ENCODE assay signal across 20 cellular contexts in genomic region chrX:149453911-149454820, GRCh38. TPM values are rescaled to one million over a fixed set of nuclear protein-coding genes. Genes with fewer than 3 reads are reported as not detected.
A peak's percentile ranks its signal among the peaks of the same experiment; 100 is the strongest.
DNase-seq lines count a peak whose midpoint lies in the region; ATAC-seq lines count a peak whose summit lies in the region.
"Had no signal": no experiment of that assay in that cellular context is flagged by ENCODE, and none has a peak within 500 bp of the region (broad histone marks: within the 10 kb centered on the region; RNA-seq: fewer than 3 reads in every experiment).

No MANE protein-coding gene starts in this region.

- H3K4me1 ChIP-seq in GM23248 (ENCODE audit: insufficient read depth), result peaks cover 4% of the 10 kb centered on the region; the same call in 1 of the 2 replicates
- no peaks in the 10 kb centered on the region for H3K4me1 ChIP-seq in CD8-positive, alpha-beta memory T cell (ENCODE audit: insufficient read depth, low read length)
- H3K4me1 ChIP-seq: right atrium auricular region, suprapubic skin had no signal

- POLR2A ChIA-PET in CD8-positive, alpha-beta memory T cell (lab: Charles Lee), result no interaction called here

- H3K4me2 ChIP-seq in GM23248 (ENCODE audit: unreplicated experiment), result no peak overlapping the region

- H4K20me1 ChIP-seq in GM23248 (ENCODE audit: insufficient read depth), result no peaks in the 10 kb centered on the region

- no peak for ATAC-seq in HG03108 (IDR thresholded peaks at IDR 0.05; ENCODE audit: unreplicated experiment)
- ATAC-seq: activated T-cell treated with anti-CD3 and anti-CD28 coated beads, Interleukin-2, amount 50 U/mL, for 4 hours; HCT116; natural killer cell had no signal

- no peaks in the 10 kb centered on the region for H3K27me3 ChIP-seq in GM23248 (replicated peaks; ENCODE audit: insufficient read depth)
- H3K27me3 ChIP-seq in CD8-positive, alpha-beta memory T cell (ENCODE audit: insufficient read depth, low read length, poor library complexity, severe bottlenecking), result no peaks in the 10 kb centered on the region
- H3K27me3 ChIP-seq: right atrium auricular region, suprapubic skin had no signal

- H3K9ac ChIP-seq in GM23248, result no peak overlapping the region

- H3K27me3 Mint-ChIP-seq in CD8-positive, alpha-beta memory T cell, result peaks cover 2 to 4% of the 10 kb centered on the region in 2 donors

- CTCF ChIA-PET in CD8-positive, alpha-beta memory T cell (lab: Charles Lee), result no interaction called here

- peaks cover 5 to 12% (median 10%) of the 10 kb centered on the region in 5 donors for H3K9me3 Mint-ChIP-seq in CD8-positive, alpha-beta memory T cell

- H3K4me3 ChIP-seq in GM23248, result no peak overlapping the region
- no peak overlapping the region for H3K4me3 ChIP-seq in CD8-positive, alpha-beta memory T cell (ENCODE audit: low read length)
- H3K4me3 ChIP-seq: right atrium auricular region, suprapubic skin had no signal

- H3K9me2 ChIP-seq in GM23248 (ENCODE audit: insufficient read depth), result no peaks in the 10 kb centered on the region

- no peaks in the 10 kb centered on the region for H3K36me3 ChIP-seq in GM23248 (ENCODE audit: low read depth)
- no peaks in the 10 kb centered on the region for H3K36me3 ChIP-seq in CD8-positive, alpha-beta memory T cell (ENCODE audit: insufficient read depth, low read length)
- H3K36me3 ChIP-seq: right atrium auricular region, suprapubic skin had no signal

- in situ Hi-C loops in GM23248 (cut with MboI), result no loop called here

- H3K27ac Mint-ChIP-seq in CD8-positive, alpha-beta memory T cell, result no peak overlapping the region
- H3K27ac Mint-ChIP-seq: natural killer cell had no signal

- H3F3A ChIP-seq in GM23248 (ENCODE audit: insufficient read depth), result no peaks in the 10 kb centered on the region

- H3K36me3 Mint-ChIP-seq in CD8-positive, alpha-beta memory T cell, result peaks cover 0 to 3% (median 0%) of the 10 kb centered on the region in 3 donors
- H3K36me3 Mint-ChIP-seq: natural killer cell had no signal

- no peak overlapping the region for H3K4me3 Mint-ChIP-seq in CD8-positive, alpha-beta memory T cell
- H3K4me3 Mint-ChIP-seq: activated T-cell treated with anti-CD3 and anti-CD28 coated beads, Interleukin-2, amount 50 U/mL, for 4 hours; natural killer cell had no signal

- H3K79me2 ChIP-seq in GM23248 (ENCODE audit: insufficient read depth), result no peaks in the 10 kb centered on the region

- DNase-seq in AG08395 (ENCODE audit: low spot score) (peak; percentile 10), GM23248 (peak; percentile 36), NCI-H69 (lab: John Stamatoyannopoulos, UW) (peak; percentile 60), fibroblast of gingiva (ENCODE audit: low read depth) (peak; percentile 3), AML-193 (lab: John Stamatoyannopoulos, UW) (no peak), UCSD-AML1 (lab: John Stamatoyannopoulos, UW; ENCODE audit: unreplicated experiment) (no peak)
- DNase-seq in CD8-positive, alpha-beta memory T cell, result no peak
- DNase-seq: activated CD4-positive, CD25-positive, alpha-beta regulatory T cell treated with anti-CD3 and anti-CD28 coated beads, Interleukin-2, amount 50 U/mL, for 72 hours; activated naive CD4-positive, alpha-beta T cell treated with Interleukin-2 at 50 U/mL for 16 hours; activated T-cell treated with anti-CD3 and anti-CD28 coated beads, Interleukin-2, amount 50 U/mL, for 4 hours; central memory CD4-positive, alpha-beta T cell; GF-D8; natural killer cell; NCI-H146; stimulated activated CD4-positive, alpha-beta T cell treated with anti-CD3 and anti-CD28 coated beads, Interleukin-15, amount 100 ng/mL, for 24 hours had no signal

- H3K4me1 Mint-ChIP-seq in CD8-positive, alpha-beta memory T cell, result no peaks in the 10 kb centered on the region
- H3K4me1 Mint-ChIP-seq: natural killer cell had no signal

- 11 to 13% methylated on average over 6 of the region's 6 CpGs for WGBS in GM23248 (ENCODE audit: low coverage in 1 of 2, low lambda C conversion rate in 2 of 2, missing lambda C conversion rate in 2 of 2), 2 experiments

- no peak overlapping the region for H2AFZ ChIP-seq in GM23248

- H3K9me3 ChIP-seq in GM23248 (ENCODE audit: low read depth), result no peaks in the 10 kb centered on the region
- H3K9me3 ChIP-seq in CD8-positive, alpha-beta memory T cell (ENCODE audit: low read length), result no peaks in the 10 kb centered on the region
- H3K9me3 ChIP-seq: suprapubic skin had no signal

- no peak overlapping the region for H3K27ac ChIP-seq in GM23248
- no peak overlapping the region for H3K27ac ChIP-seq in CD8-positive, alpha-beta memory T cell (ENCODE audit: low read depth, low read length)
- H3K27ac ChIP-seq: C4-2B, right atrium auricular region, suprapubic skin had no signal

RNA-seq across cellular contexts. Expression of gene IDS, which starts 50.9 kb away (rescaled TPM):
- total RNA-seq in GM23248 (2014; rRNA removed; shearing (Covaris generic)), result 38.2 and 47.7 TPM in 2 replicates
- polyA plus RNA-seq in GM23248 (2016; fragmentation: Nextera tagmentation; extraction: Ambion mirVana), result 78.4 and 79.5 TPM in 2 replicates
- 10 to 100 TPM; 84.6 to 86.0 TPM for total RNA-seq in CD8-positive, alpha-beta memory T cell
- polyA plus RNA-seq in CD8-positive, alpha-beta memory T cell, result 145 TPM

Comparison
In these comparisons a context has a peak if more than half of its experiments do, and no peak if none do; other contexts are left out.
1. DNase-seq: peak in AG08395 (single experiment), GM23248 (single experiment), NCI-H69 (single experiment) and fibroblast of gingiva (single experiment); none in AML-193 (0 of 2), CD8-positive, alpha-beta memory T cell (0 of 5) and UCSD-AML1 (single experiment).